Comparison of ENCODE assay signal across 1 cellular context in the genomic region with DNA sequence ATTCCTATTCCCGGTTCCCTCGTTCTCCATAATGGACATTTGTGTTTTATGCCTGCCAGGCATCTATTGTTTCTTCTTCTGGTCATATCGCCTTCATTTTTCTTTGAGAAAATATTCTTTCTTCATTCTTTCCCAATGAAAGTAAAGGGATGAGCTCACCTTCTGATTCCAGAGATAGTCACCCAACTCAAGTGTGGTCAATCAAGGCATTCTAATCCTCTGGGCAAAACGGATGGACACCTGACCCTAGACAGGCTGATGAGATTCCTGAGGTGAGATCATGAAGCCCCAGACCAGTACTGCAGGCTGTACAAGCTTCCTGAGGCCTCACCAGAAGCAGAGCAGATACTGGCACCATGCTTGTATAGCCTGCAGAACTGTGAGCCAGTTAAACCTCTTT.
TF ChIP-seq lines count a peak whose summit lies in the region.

No MANE protein-coding gene starts in this region.

TF ChIP-seq in K562, 482 proteins besides CTCF, POLR2A, EP300 and RAD21:
- no peak for TF ChIP-seq MTA1 (IDR thresholded peaks at IDR 0.05; ENCODE audit: borderline replicate concordance)
- peak; percentile 27; the same call in 1 of the 2 replicates for TF ChIP-seq ZNF316 (IDR thresholded peaks at IDR 0.05)
TF ChIP-seq in K562: peak in this region for 1.
